ENCODE assay signal across 1 cellular context in the genomic region with DNA sequence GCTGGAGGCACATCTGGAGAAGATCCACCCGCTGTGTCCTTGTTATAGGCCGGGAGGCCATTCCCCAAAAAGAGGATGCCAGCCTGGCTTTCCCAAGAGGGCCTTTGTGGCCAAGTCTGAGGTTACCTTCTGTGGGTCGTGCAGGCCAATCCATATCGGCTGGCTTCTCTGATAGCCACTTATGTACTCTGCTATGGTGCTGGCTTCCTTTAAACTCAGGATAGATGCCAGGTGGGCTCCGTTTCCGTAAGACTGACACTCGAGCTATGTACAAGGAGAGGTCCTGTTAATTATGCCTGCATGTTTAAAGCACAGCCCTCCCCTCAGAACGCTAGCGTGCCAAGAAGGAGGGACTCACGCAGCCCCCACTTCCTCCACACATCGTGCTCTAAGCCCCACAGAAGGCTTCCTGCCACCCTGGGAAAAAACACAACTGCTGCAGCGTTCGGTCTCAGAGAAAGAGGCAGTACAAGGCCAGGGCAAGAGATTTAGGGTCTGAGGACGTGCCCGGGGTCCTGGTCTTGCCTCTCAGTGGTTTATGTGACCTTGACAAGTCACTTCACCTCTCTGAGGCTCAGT.
TF ChIP-seq lines count a peak whose summit lies in the region.

No MANE protein-coding gene starts in this region.

TF ChIP-seq in HepG2, 621 proteins besides CTCF, POLR2A, EP300 and RAD21:
- TF ChIP-seq NFIC (IDR thresholded peaks at IDR 0.05; ENCODE audit: low read length) (no peak), RAD51 (IDR thresholded peaks at IDR 0.05; ENCODE audit: borderline replicate concordance) (no peak)
- TF ChIP-seq, protein P1, sequence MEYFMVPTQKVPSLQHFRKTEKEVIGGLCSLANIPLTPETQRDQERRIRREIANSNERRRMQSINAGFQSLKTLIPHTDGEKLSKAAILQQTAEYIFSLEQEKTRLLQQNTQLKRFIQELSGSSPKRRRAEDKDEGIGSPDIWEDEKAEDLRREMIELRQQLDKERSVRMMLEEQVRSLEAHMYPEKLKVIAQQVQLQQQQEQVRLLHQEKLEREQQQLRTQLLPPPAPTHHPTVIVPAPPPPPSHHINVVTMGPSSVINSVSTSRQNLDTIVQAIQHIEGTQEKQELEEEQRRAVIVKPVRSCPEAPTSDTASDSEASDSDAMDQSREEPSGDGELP (IDR thresholded peaks at IDR 0.05; ENCODE audit: borderline replicate concordance, low read depth) = 0 out of 2 replicates have a peak, but pooled peaks have one; percentile 23
- TF ChIP-seq, protein P2, sequence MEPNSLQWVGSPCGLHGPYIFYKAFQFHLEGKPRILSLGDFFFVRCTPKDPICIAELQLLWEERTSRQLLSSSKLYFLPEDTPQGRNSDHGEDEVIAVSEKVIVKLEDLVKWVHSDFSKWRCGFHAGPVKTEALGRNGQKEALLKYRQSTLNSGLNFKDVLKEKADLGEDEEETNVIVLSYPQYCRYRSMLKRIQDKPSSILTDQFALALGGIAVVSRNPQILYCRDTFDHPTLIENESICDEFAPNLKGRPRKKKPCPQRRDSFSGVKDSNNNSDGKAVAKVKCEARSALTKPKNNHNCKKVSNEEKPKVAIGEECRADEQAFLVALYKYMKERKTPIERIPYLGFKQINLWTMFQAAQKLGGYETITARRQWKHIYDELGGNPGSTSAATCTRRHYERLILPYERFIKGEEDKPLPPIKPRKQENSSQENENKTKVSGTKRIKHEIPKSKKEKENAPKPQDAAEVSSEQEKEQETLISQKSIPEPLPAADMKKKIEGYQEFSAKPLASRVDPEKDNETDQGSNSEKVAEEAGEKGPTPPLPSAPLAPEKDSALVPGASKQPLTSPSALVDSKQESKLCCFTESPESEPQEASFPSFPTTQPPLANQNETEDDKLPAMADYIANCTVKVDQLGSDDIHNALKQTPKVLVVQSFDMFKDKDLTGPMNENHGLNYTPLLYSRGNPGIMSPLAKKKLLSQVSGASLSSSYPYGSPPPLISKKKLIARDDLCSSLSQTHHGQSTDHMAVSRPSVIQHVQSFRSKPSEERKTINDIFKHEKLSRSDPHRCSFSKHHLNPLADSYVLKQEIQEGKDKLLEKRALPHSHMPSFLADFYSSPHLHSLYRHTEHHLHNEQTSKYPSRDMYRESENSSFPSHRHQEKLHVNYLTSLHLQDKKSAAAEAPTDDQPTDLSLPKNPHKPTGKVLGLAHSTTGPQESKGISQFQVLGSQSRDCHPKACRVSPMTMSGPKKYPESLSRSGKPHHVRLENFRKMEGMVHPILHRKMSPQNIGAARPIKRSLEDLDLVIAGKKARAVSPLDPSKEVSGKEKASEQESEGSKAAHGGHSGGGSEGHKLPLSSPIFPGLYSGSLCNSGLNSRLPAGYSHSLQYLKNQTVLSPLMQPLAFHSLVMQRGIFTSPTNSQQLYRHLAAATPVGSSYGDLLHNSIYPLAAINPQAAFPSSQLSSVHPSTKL (CRISPR knock-in tag; IDR thresholded peaks at IDR 0.05) = 0 out of 2 replicates have a peak, but pooled peaks have one; percentile 8
